ENCODE assay signal across 1 cellular context in the genomic region with DNA sequence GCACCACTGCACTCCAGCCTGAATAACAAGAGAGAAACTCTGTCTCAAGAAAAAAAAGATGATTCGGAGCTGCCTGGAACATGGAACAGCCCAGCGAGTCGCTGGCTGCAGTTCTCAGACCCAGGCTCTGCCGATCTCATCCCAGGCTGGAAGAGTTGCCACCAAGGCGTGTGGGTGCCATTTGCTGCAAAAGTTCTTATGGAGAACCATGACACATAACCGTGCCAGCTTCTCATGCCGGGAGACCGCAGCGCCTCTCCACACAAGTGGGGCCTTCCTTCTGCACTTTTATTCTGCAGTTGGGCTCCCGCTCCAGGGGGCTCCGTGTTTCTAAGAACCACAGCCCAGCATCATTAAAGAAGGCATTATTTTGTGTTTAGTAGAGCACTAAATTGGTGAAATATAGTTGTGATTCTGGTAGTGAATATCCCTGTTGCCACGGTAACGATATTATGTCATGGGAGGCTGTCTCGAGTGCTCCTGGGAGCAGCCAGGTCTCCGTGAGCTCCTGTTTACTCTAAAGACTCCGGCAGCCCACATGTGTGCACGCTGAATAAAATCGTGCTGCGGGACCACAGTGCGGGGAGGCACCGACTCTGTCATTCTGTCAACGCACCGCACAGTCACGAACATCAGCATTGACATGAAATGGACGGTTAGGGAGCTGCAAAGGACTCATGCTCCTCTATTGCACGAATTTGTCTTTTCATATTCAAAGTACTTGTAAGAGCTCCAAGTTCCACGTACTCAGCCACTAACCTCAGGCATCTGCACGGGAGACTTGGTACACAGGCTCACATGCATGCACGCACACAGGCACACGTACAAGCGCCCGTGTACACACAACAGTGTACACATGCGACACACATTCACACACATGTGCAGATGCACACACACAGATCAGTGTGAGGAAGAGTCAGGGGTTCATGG.
TF ChIP-seq lines count a peak whose summit lies in the region.

No MANE protein-coding gene starts in this region.

TF ChIP-seq in WTC11, 78 proteins besides CTCF, POLR2A, EP300 and RAD21 (continued from another document):
- TF ChIP-seq, protein P1, sequence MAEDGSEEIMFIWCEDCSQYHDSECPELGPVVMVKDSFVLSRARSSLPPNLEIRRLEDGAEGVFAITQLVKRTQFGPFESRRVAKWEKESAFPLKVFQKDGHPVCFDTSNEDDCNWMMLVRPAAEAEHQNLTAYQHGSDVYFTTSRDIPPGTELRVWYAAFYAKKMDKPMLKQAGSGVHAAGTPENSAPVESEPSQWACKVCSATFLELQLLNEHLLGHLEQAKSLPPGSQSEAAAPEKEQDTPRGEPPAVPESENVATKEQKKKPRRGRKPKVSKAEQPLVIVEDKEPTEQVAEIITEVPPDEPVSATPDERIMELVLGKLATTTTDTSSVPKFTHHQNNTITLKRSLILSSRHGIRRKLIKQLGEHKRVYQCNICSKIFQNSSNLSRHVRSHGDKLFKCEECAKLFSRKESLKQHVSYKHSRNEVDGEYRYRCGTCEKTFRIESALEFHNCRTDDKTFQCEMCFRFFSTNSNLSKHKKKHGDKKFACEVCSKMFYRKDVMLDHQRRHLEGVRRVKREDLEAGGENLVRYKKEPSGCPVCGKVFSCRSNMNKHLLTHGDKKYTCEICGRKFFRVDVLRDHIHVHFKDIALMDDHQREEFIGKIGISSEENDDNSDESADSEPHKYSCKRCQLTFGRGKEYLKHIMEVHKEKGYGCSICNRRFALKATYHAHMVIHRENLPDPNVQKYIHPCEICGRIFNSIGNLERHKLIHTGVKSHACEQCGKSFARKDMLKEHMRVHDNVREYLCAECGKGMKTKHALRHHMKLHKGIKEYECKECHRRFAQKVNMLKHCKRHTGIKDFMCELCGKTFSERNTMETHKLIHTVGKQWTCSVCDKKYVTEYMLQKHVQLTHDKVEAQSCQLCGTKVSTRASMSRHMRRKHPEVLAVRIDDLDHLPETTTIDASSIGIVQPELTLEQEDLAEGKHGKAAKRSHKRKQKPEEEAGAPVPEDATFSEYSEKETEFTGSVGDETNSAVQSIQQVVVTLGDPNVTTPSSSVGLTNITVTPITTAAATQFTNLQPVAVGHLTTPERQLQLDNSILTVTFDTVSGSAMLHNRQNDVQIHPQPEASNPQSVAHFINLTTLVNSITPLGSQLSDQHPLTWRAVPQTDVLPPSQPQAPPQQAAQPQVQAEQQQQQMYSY (CRISPR knock-in tag; IDR thresholded peaks at IDR 0.05): no peak
- TF ChIP-seq SMAD3 (CRISPR knock-in tag; IDR thresholded peaks at IDR 0.05; ENCODE audit: borderline replicate concordance) (no peak), RORB (CRISPR knock-in tag; IDR thresholded peaks at IDR 0.05) (no peak), KAT7 (CRISPR knock-in tag; IDR thresholded peaks at IDR 0.05; ENCODE audit: borderline replicate concordance) (no peak), ZNF396 (CRISPR knock-in tag; IDR thresholded peaks at IDR 0.05; ENCODE audit: borderline replicate concordance) (no peak), FOXP1 (CRISPR knock-in tag; IDR thresholded peaks at IDR 0.05; ENCODE audit: borderline replicate concordance) (no peak), FOXK1 (CRISPR knock-in tag; IDR thresholded peaks at IDR 0.05) (no peak), MXD4 (CRISPR knock-in tag; IDR thresholded peaks at IDR 0.05; ENCODE audit: borderline replicate concordance) (no peak)
- TF ChIP-seq, protein P2, sequence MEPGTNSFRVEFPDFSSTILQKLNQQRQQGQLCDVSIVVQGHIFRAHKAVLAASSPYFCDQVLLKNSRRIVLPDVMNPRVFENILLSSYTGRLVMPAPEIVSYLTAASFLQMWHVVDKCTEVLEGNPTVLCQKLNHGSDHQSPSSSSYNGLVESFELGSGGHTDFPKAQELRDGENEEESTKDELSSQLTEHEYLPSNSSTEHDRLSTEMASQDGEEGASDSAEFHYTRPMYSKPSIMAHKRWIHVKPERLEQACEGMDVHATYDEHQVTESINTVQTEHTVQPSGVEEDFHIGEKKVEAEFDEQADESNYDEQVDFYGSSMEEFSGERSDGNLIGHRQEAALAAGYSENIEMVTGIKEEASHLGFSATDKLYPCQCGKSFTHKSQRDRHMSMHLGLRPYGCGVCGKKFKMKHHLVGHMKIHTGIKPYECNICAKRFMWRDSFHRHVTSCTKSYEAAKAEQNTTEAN (CRISPR knock-in tag; IDR thresholded peaks at IDR 0.05): no peak
- TF ChIP-seq, protein P3, sequence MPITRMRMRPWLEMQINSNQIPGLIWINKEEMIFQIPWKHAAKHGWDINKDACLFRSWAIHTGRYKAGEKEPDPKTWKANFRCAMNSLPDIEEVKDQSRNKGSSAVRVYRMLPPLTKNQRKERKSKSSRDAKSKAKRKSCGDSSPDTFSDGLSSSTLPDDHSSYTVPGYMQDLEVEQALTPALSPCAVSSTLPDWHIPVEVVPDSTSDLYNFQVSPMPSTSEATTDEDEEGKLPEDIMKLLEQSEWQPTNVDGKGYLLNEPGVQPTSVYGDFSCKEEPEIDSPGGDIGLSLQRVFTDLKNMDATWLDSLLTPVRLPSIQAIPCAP (CRISPR knock-in tag; IDR thresholded peaks at IDR 0.05): no peak
- TF ChIP-seq, protein P4, sequence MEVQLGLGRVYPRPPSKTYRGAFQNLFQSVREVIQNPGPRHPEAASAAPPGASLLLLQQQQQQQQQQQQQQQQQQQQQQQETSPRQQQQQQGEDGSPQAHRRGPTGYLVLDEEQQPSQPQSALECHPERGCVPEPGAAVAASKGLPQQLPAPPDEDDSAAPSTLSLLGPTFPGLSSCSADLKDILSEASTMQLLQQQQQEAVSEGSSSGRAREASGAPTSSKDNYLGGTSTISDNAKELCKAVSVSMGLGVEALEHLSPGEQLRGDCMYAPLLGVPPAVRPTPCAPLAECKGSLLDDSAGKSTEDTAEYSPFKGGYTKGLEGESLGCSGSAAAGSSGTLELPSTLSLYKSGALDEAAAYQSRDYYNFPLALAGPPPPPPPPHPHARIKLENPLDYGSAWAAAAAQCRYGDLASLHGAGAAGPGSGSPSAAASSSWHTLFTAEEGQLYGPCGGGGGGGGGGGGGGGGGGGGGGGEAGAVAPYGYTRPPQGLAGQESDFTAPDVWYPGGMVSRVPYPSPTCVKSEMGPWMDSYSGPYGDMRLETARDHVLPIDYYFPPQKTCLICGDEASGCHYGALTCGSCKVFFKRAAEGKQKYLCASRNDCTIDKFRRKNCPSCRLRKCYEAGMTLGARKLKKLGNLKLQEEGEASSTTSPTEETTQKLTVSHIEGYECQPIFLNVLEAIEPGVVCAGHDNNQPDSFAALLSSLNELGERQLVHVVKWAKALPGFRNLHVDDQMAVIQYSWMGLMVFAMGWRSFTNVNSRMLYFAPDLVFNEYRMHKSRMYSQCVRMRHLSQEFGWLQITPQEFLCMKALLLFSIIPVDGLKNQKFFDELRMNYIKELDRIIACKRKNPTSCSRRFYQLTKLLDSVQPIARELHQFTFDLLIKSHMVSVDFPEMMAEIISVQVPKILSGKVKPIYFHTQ (CRISPR knock-in tag; IDR thresholded peaks at IDR 0.05): no peak
